In the genomic region with DNA sequence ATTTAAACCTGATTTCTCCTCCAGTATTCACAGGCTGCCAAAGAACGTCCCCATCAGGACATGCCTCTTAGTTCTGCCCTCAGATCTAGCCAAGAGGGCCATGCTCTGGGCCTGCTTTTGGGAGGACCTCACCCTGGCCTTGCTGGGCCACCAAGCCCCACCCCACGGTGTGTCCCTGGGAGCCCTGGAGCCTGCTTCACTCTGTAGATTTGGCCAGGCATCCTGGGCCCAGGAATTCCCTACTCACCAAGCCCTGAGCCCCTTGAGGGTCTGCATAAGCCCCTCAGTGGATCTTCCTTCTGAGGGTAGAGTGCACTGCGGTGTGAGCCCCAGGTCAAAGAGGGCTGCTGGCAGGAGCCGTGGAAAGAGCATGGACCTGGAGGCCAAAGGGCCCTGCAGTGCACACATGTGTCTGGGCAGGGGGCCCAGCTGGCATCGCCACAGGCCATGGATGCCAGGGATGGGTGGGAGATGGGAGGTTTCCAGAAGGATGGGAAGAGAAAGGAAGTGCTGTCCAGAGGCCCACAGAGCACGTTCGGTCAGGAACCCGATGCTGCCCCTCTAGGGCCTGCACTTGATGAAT, we compare ENCODE assay signal across 21 cellular contexts.
A peak's percentile ranks its signal among the peaks of the same experiment; 100 is the strongest.
DNase-seq lines count a peak whose midpoint lies in the region; ATAC-seq, FAIRE-seq and TF ChIP-seq lines count a peak whose summit lies in the region.
"Had no signal": no experiment of that assay in that cellular context is flagged by ENCODE, and none has a peak within 500 bp of the region (broad histone marks: within the 10 kb centered on the region; RNA-seq: fewer than 3 reads in every experiment).

No MANE protein-coding gene starts in this region.

- H3K36me3 Mint-ChIP-seq in natural killer cell treated with Interleukin-12 subunit alpha and Interleukin-12 subunit beta and Interleukin-15 and Interleukin-18, amount 100 ng/mL, for 72 hours: no peaks in the 10 kb centered on the region
- H3K36me3 Mint-ChIP-seq in natural killer cell (no peaks in the 10 kb centered on the region), neural crest cell (ENCODE audit: low read depth) (no peaks in the 10 kb centered on the region)
- H3K36me3 Mint-ChIP-seq: CD4-positive, CD25-positive, alpha-beta regulatory T cell; CD8-positive, alpha-beta T cell had no signal

- intact Hi-C loops in natural killer cell (cut with micrococcal nuclease) (no loop called here), kidney (cut with DNase I) (no loop called here)

- H3K27ac ChIP-seq in kidney (ENCODE audit: low read depth in 2 of 2, low read length in 2 of 2): no peak overlapping the region
- H3K27ac ChIP-seq: BLaER1, C4-2B had no signal

- H3K27me3 Mint-ChIP-seq in natural killer cell treated with Interleukin-12 subunit alpha and Interleukin-12 subunit beta and Interleukin-15 and Interleukin-18, amount 100 ng/mL, for 72 hours: peaks cover 0 to 21% of the 10 kb centered on the region in 2 donors
- H3K27me3 Mint-ChIP-seq in natural killer cell (ENCODE audit: low read depth in 2 of 2) (peaks cover 8 to 9% of the 10 kb centered on the region in 2 donors), neural crest cell (ENCODE audit: low read depth) (no peaks in the 10 kb centered on the region)
- H3K27me3 Mint-ChIP-seq: B cell had no signal

- no peak overlapping the region for H3K9ac ChIP-seq in kidney (ENCODE audit: low read length in 2 of 2)
- H3K9ac ChIP-seq: BLaER1 had no signal

- no peak overlapping the region for H3K27ac Mint-ChIP-seq in natural killer cell treated with Interleukin-12 subunit alpha and Interleukin-12 subunit beta and Interleukin-15 and Interleukin-18, amount 100 ng/mL, for 72 hours
- no peak overlapping the region for H3K27ac Mint-ChIP-seq in natural killer cell
- H3K27ac Mint-ChIP-seq in neural crest cell (ENCODE audit: unreplicated experiment): peak overlapping the region; percentile 43
- H3K27ac Mint-ChIP-seq: B cell; CD4-positive, CD25-positive, alpha-beta regulatory T cell; CD8-positive, alpha-beta T cell; HFFc6 had no signal

- H3K9me3 Mint-ChIP-seq in natural killer cell treated with Interleukin-12 subunit alpha and Interleukin-12 subunit beta and Interleukin-15 and Interleukin-18, amount 100 ng/mL, for 72 hours: no peaks in the 10 kb centered on the region
- H3K9me3 Mint-ChIP-seq in natural killer cell: no peaks in the 10 kb centered on the region
- H3K9me3 Mint-ChIP-seq in neural crest cell: no peaks in the 10 kb centered on the region
- H3K9me3 Mint-ChIP-seq: CD4-positive, CD25-positive, alpha-beta regulatory T cell; CD8-positive, alpha-beta T cell had no signal

- no peaks in the 10 kb centered on the region for H3K36me3 ChIP-seq in kidney (ENCODE audit: control insufficient read depth in 1 of 2, insufficient read depth in 2 of 2, low read length in 2 of 2)
- H3K36me3 ChIP-seq: BLaER1, HAP-1 had no signal

- TF ChIP-seq CTCF in natural killer cell (IDR thresholded peaks at IDR 0.05) (no peak), kidney (IDR thresholded peaks at IDR 0.05; ENCODE audit: borderline replicate concordance, extremely low read depth, insufficient read depth) (no peak), neural crest cell (conservative IDR thresholded peaks at IDR 0.05) (no peak)

- no peak for FAIRE-seq in kidney (lab: Jason Lieb, UNC)
- FAIRE-seq: A204.1, G401.6, GM12892, H54 had no signal

- H3K4me1 Mint-ChIP-seq in natural killer cell treated with Interleukin-12 subunit alpha and Interleukin-12 subunit beta and Interleukin-15 and Interleukin-18, amount 100 ng/mL, for 72 hours (ENCODE audit: low read depth in 2 of 2): no peaks in the 10 kb centered on the region
- no peaks in the 10 kb centered on the region for H3K4me1 Mint-ChIP-seq in natural killer cell
- peaks cover 30% of the 10 kb centered on the region for H3K4me1 Mint-ChIP-seq in neural crest cell
- H3K4me1 Mint-ChIP-seq: B cell; CD4-positive, CD25-positive, alpha-beta regulatory T cell had no signal

- H3K4me3 Mint-ChIP-seq in natural killer cell treated with Interleukin-12 subunit alpha and Interleukin-12 subunit beta and Interleukin-15 and Interleukin-18, amount 100 ng/mL, for 72 hours: no peak overlapping the region
- H3K4me3 Mint-ChIP-seq in natural killer cell (no peak overlapping the region), neural crest cell (no peak overlapping the region)
- H3K4me3 Mint-ChIP-seq: B cell; CD4-positive, CD25-positive, alpha-beta regulatory T cell; CD8-positive, alpha-beta T cell; HFFc6 had no signal

- DNase-seq in natural killer cell treated with Interleukin-12 subunit alpha and Interleukin-12 subunit beta and Interleukin-15 and Interleukin-18, amount 100 ng/mL, for 72 hours (ENCODE audit: low spot score): peak; percentile 31
- DNase-seq in natural killer cell (no peak), kidney (peak; percentile 41), neural crest cell (ENCODE audit: low read depth, low spot score) (no peak), retina (peak; percentile 9), 8988T (no peak)
- DNase-seq in stimulated activated CD4-positive, alpha-beta T cell treated with anti-CD3 and anti-CD28 coated beads, Interleukin-4, amount 100 ng/mL, for 24 hours: no peak
- DNase-seq: Caco-2; CD4-positive, CD25-positive, alpha-beta regulatory T cell; CD8-positive, alpha-beta T cell; GOT3; HFFc6 had no signal

- ATAC-seq in natural killer cell treated with Interleukin-12 subunit alpha and Interleukin-12 subunit beta and Interleukin-15 and Interleukin-18, amount 100 ng/mL, for 72 hours: no peak
- no peak for ATAC-seq in natural killer cell
- no peak for ATAC-seq in HG03565 (IDR thresholded peaks at IDR 0.05; ENCODE audit: unreplicated experiment)
- ATAC-seq: CD8-positive, alpha-beta T cell had no signal

- no peaks in the 10 kb centered on the region for H3K9me3 ChIP-seq in kidney (ENCODE audit: control insufficient read depth in 1 of 2, low read length in 2 of 2)
- H3K9me3 ChIP-seq: BLaER1, Caco-2, HAP-1 had no signal

- no peaks in the 10 kb centered on the region for H3K4me1 ChIP-seq in kidney (ENCODE audit: control insufficient read depth in 1 of 2, insufficient read depth in 1 of 2, low read depth in 1 of 2, low read length in 2 of 2)
- H3K4me1 ChIP-seq: Caco-2, HAP-1 had no signal

- H3K4me3 ChIP-seq in kidney (ENCODE audit: low read length in 2 of 2): no peak overlapping the region
- H3K4me3 ChIP-seq: BLaER1, HAP-1 had no signal

Comparison
In these comparisons a context has a peak if more than half of its experiments do, and no peak if none do; other contexts are left out.
1. DNase-seq: peak in natural killer cell treated with Interleukin-12 subunit alpha and Interleukin-12 subunit beta and Interleukin-15 and Interleukin-18, amount 100 ng/mL, for 72 hours (single experiment), kidney (single experiment) and retina (single experiment); none in natural killer cell (single experiment), neural crest cell (single experiment), stimulated activated CD4-positive, alpha-beta T cell treated with anti-CD3 and anti-CD28 coated beads, Interleukin-4, amount 100 ng/mL, for 24 hours (single experiment) and 8988T (single experiment).